Comparison of ENCODE assay signal across 10 cellular contexts in genomic region chr17:19249681-19250080, GRCh38. TPM values are rescaled to one million over a fixed set of nuclear protein-coding genes. Genes with fewer than 3 reads are reported as not detected.
DNase-seq lines count a peak whose midpoint lies in the region; ATAC-seq and TF ChIP-seq lines count a peak whose summit lies in the region.
"Had no signal": no experiment of that assay in that cellular context is flagged by ENCODE, and none has a peak within 500 bp of the region (broad histone marks: within the 10 kb centered on the region; RNA-seq: fewer than 3 reads in every experiment).

No MANE protein-coding gene starts in this region.

- H3K4me1 ChIP-seq in GM23248 (ENCODE audit: insufficient read depth) (peaks cover 41% of the 10 kb centered on the region), right cardiac atrium (ENCODE audit: control insufficient read depth, insufficient read depth, low read length) (peaks cover 33% of the 10 kb centered on the region), gastrocnemius medialis (peaks cover 44 to 53% of the 10 kb centered on the region in 2 donors)

- H3K9me3 Mint-ChIP-seq in stimulated activated naive B cell treated with anti-CD40 and anti-IgM and Interleukin-4, amounts not matched to agents 10 μg/mL and 1 μg/mL and 100 μg/mL, for 72 hours: no peaks in the 10 kb centered on the region

- H3K9ac ChIP-seq in GM23248: peak overlapping the region; percentile 58; the same call in 1 of the 2 replicates

- no peak overlapping the region for H3K27ac Mint-ChIP-seq in stimulated activated naive B cell treated with anti-CD40 and anti-IgM and Interleukin-4, amounts not matched to agents 10 μg/mL and 1 μg/mL and 100 μg/mL, for 72 hours

- 40 to 47% methylated on average over 7 of the region's 7 CpGs for WGBS in GM23248 (ENCODE audit: low coverage in 1 of 2, low lambda C conversion rate in 2 of 2, missing lambda C conversion rate in 2 of 2), 2 experiments
- WGBS in right cardiac atrium: 42% methylated on average over 7 of the region's 7 CpGs

- in situ Hi-C loops in GM23248 (cut with MboI): loop anchor here (25.0 kb wide), 1 partner anchor 513 kb away; no protein-coding TSS in a partner anchor
- in situ Hi-C loops in gastrocnemius medialis (cut with MboI; ENCODE audit: low sequenced_read_pairs in 4 of 4): no loop called here

- no peak overlapping the region for H3K4me2 ChIP-seq in GM23248 (ENCODE audit: unreplicated experiment)

- intact Hi-C loops in right cardiac atrium (cut with DNase I) (no loop called here), gastrocnemius medialis (cut with DNase I; ENCODE audit: low total_unique reads) (no loop called here)

- H3K27me3 ChIP-seq in GM23248 (replicated peaks; ENCODE audit: insufficient read depth): no peaks in the 10 kb centered on the region
- no peaks in the 10 kb centered on the region for H3K27me3 ChIP-seq in right cardiac atrium (ENCODE audit: control insufficient read depth, insufficient read depth)
- no peaks in the 10 kb centered on the region for H3K27me3 ChIP-seq in gastrocnemius medialis

- H3K36me3 ChIP-seq in GM23248 (ENCODE audit: low read depth) (no peaks in the 10 kb centered on the region), gastrocnemius medialis (no peaks in the 10 kb centered on the region)

- H3K9me2 ChIP-seq in GM23248 (ENCODE audit: insufficient read depth): no peaks in the 10 kb centered on the region

- no peaks in the 10 kb centered on the region for H3K9me3 ChIP-seq in GM23248 (ENCODE audit: low read depth)
- no peaks in the 10 kb centered on the region for H3K9me3 ChIP-seq in right cardiac atrium (ENCODE audit: control insufficient read depth, low read length)
- no peaks in the 10 kb centered on the region for H3K9me3 ChIP-seq in gastrocnemius medialis

- ATAC-seq in right cardiac atrium (peak; percentile 21 to 44), gastrocnemius medialis (peak in 1 of 2 donors; percentile 35), GM21529 (IDR thresholded peaks at IDR 0.05; ENCODE audit: unreplicated experiment) (no peak)
- no peak for ATAC-seq in stimulated activated naive B cell treated with anti-CD40 and anti-IgM and Interleukin-4, amounts not matched to agents 10 μg/mL and 1 μg/mL and 100 μg/mL, for 72 hours (replicated peaks)

- H3F3A ChIP-seq in GM23248 (ENCODE audit: insufficient read depth): peaks cover 39% of the 10 kb centered on the region

- H3K27ac ChIP-seq in GM23248 (peak overlapping the region; percentile 86), caudate nucleus (ENCODE audit: low read depth, low read length) (peak overlapping the region; percentile 95), right cardiac atrium (ENCODE audit: low read length) (peak overlapping the region; percentile 97), gastrocnemius medialis (peak overlapping the region; percentile 51 to 70 (median 56))

- peaks cover 0 to 7% of the 10 kb centered on the region in 2 donors for H3K27me3 Mint-ChIP-seq in stimulated activated naive B cell treated with anti-CD40 and anti-IgM and Interleukin-4, amounts not matched to agents 10 μg/mL and 1 μg/mL and 100 μg/mL, for 72 hours

- DNase-seq in GM23248 (peak; percentile 32), caudate nucleus (lab: John Stamatoyannopoulos, UW) (no peak), right cardiac atrium (no peak), gastrocnemius medialis (peak in 1 of 2 donors; percentile 10), KG1 (lab: John Stamatoyannopoulos, UW) (no peak), NCI-H748 treated with DMSO at 0.1 percent for 48 hours (lab: John Stamatoyannopoulos, UW) (no peak)
- DNase-seq in stimulated activated naive B cell treated with anti-CD40 and anti-IgM and Interleukin-4, amounts not matched to agents 10 μg/mL and 1 μg/mL and 100 μg/mL, for 72 hours: no peak
- DNase-seq: SHP77; stimulated activated CD4-positive, alpha-beta T cell treated with anti-CD3 and anti-CD28 coated beads, Interleukin-4, amount 100 ng/mL, for 4 hours had no signal

- no peaks in the 10 kb centered on the region; the same call in 1 of the 2 replicates for H4K20me1 ChIP-seq in GM23248 (ENCODE audit: insufficient read depth)

- no peak overlapping the region for H3K4me3 Mint-ChIP-seq in stimulated activated naive B cell treated with anti-CD40 and anti-IgM and Interleukin-4, amounts not matched to agents 10 μg/mL and 1 μg/mL and 100 μg/mL, for 72 hours

- no peak for TF ChIP-seq POLR2A in gastrocnemius medialis (IDR thresholded peaks at IDR 0.05)

- H3K36me3 Mint-ChIP-seq in stimulated activated naive B cell treated with anti-CD40 and anti-IgM and Interleukin-4, amounts not matched to agents 10 μg/mL and 1 μg/mL and 100 μg/mL, for 72 hours: peaks cover 0 to 3% of the 10 kb centered on the region in 2 donors

- no peak for TF ChIP-seq CTCF in gastrocnemius medialis (IDR thresholded peaks at IDR 0.05 in 4 of 5, conservative IDR thresholded peaks at IDR 0.05 in 1 of 5)

- peaks cover 96% of the 10 kb centered on the region for H3K79me2 ChIP-seq in GM23248 (ENCODE audit: insufficient read depth)

- H3K4me1 Mint-ChIP-seq in stimulated activated naive B cell treated with anti-CD40 and anti-IgM and Interleukin-4, amounts not matched to agents 10 μg/mL and 1 μg/mL and 100 μg/mL, for 72 hours: peaks cover 22 to 25% of the 10 kb centered on the region in 2 donors

- H3K4me3 ChIP-seq in GM23248: no peak overlapping the region
- no peak overlapping the region for H3K4me3 ChIP-seq in right cardiac atrium (ENCODE audit: low read length)
- no peak overlapping the region for H3K4me3 ChIP-seq in gastrocnemius medialis

- no peak overlapping the region for H2AFZ ChIP-seq in GM23248

RNA-seq across cellular contexts. Expression of gene EPN2, which starts 12.5 kb away (rescaled TPM):
- 21.2 and 25.3 TPM in 2 replicates for total RNA-seq in GM23248 (2014; rRNA removed; shearing (Covaris generic))
- polyA plus RNA-seq in GM23248 (2016; fragmentation: Nextera tagmentation; extraction: Ambion mirVana) (54.0 and 56.2 TPM in 2 replicates), right cardiac atrium (50.2 TPM)
- total RNA-seq in right cardiac atrium (100 to 1,000 TPM in 3 of 4 donors, 10 to 100 TPM in 1; 83.3 to 138 (median 121) TPM), gastrocnemius medialis (10 to 100 TPM; 18.9 to 31.8 (median 26.2) TPM)

Comparison
In these comparisons a context has a peak if more than half of its experiments do, and no peak if none do; other contexts are left out.
1. ATAC-seq: peak in right cardiac atrium (2 of 2); none in stimulated activated naive B cell treated with anti-CD40 and anti-IgM and Interleukin-4, amounts not matched to agents 10 μg/mL and 1 μg/mL and 100 μg/mL, for 72 hours (0 of 2) and GM21529 (single experiment).
2. Peak in every context shown above with its lines, with median percentiles within 50 percentile points of each other: H3K27ac ChIP-seq.